In the genomic region with DNA sequence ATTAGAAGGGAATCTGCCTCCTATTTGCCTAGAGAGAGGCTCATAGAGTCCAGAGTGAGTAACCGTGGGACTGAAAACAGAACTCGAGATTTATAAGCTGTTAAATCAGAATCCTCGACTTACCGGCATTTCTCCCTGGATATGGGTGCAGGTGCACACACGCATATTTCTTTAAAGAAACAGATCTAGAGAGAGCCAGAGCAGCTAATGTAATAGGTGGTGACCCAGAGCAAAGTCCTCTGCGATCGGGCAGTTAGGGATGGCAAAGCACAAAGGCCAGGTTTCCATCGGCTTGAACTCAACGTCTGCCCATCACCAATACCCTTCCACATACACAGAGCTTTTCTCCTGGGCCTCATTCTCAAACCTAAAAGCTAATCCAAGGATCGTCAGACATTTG, we compare ENCODE assay signal across 2 cellular contexts.
TF ChIP-seq lines count a peak whose summit lies in the region.

No MANE protein-coding gene starts in this region.

TF ChIP-seq in WTC11, 78 proteins besides CTCF, POLR2A, EP300 and RAD21 (continued from another document):
- TF ChIP-seq, protein P1, sequence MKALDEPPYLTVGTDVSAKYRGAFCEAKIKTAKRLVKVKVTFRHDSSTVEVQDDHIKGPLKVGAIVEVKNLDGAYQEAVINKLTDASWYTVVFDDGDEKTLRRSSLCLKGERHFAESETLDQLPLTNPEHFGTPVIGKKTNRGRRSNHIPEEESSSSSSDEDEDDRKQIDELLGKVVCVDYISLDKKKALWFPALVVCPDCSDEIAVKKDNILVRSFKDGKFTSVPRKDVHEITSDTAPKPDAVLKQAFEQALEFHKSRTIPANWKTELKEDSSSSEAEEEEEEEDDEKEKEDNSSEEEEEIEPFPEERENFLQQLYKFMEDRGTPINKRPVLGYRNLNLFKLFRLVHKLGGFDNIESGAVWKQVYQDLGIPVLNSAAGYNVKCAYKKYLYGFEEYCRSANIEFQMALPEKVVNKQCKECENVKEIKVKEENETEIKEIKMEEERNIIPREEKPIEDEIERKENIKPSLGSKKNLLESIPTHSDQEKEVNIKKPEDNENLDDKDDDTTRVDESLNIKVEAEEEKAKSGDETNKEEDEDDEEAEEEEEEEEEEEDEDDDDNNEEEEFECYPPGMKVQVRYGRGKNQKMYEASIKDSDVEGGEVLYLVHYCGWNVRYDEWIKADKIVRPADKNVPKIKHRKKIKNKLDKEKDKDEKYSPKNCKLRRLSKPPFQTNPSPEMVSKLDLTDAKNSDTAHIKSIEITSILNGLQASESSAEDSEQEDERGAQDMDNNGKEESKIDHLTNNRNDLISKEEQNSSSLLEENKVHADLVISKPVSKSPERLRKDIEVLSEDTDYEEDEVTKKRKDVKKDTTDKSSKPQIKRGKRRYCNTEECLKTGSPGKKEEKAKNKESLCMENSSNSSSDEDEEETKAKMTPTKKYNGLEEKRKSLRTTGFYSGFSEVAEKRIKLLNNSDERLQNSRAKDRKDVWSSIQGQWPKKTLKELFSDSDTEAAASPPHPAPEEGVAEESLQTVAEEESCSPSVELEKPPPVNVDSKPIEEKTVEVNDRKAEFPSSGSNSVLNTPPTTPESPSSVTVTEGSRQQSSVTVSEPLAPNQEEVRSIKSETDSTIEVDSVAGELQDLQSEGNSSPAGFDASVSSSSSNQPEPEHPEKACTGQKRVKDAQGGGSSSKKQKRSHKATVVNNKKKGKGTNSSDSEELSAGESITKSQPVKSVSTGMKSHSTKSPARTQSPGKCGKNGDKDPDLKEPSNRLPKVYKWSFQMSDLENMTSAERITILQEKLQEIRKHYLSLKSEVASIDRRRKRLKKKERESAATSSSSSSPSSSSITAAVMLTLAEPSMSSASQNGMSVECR (CRISPR knock-in tag; IDR thresholded peaks at IDR 0.05; ENCODE audit: borderline replicate concordance), result no peak
- no peak for TF ChIP-seq SMAD4 (CRISPR knock-in tag; IDR thresholded peaks at IDR 0.05)
TF ChIP-seq in WTC11: peak in this region for 0.

TF ChIP-seq in HepG2, 621 proteins besides CTCF, POLR2A, EP300 and RAD21 (continued from another document):
- TF ChIP-seq, protein P2, sequence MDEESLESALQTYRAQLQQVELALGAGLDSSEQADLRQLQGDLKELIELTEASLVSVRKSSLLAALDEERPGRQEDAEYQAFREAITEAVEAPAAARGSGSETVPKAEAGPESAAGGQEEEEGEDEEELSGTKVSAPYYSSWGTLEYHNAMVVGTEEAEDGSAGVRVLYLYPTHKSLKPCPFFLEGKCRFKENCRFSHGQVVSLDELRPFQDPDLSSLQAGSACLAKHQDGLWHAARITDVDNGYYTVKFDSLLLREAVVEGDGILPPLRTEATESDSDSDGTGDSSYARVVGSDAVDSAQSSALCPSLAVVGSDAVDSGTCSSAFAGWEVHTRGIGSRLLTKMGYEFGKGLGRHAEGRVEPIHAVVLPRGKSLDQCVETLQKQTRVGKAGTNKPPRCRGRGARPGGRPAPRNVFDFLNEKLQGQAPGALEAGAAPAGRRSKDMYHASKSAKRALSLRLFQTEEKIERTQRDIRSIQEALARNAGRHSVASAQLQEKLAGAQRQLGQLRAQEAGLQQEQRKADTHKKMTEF (CRISPR knock-in tag; IDR thresholded peaks at IDR 0.05), result 0 out of 2 replicates have a peak, but pooled peaks have one; percentile 16
- 0 out of 2 replicates have a peak, but pooled peaks have one; percentile 28 for TF ChIP-seq ZMYM4 (CRISPR knock-in tag; IDR thresholded peaks at IDR 0.05)
- TF ChIP-seq ZNF629 (CRISPR knock-in tag; conservative IDR thresholded peaks at IDR 0.05), result peak; percentile 88
- peak; percentile 33; the same call in 1 of the 2 replicates for TF ChIP-seq RXRB (CRISPR knock-in tag; IDR thresholded peaks at IDR 0.05; ENCODE audit: borderline replicate concordance)
- TF ChIP-seq CEBPG (CRISPR knock-in tag; IDR thresholded peaks at IDR 0.05), result peak; percentile 18; the same call in 1 of the 2 replicates
- TF ChIP-seq ATF7-NPFF (CRISPR knock-in tag; IDR thresholded peaks at IDR 0.05; ENCODE audit: low read depth), result no peak
- no peak for TF ChIP-seq NR2F6 (IDR thresholded peaks at IDR 0.05)
- TF ChIP-seq NR2F6 (CRISPR knock-in tag; IDR thresholded peaks at IDR 0.05), result peak; percentile 48; the same call in 1 of the 2 replicates
- TF ChIP-seq, protein P3, sequence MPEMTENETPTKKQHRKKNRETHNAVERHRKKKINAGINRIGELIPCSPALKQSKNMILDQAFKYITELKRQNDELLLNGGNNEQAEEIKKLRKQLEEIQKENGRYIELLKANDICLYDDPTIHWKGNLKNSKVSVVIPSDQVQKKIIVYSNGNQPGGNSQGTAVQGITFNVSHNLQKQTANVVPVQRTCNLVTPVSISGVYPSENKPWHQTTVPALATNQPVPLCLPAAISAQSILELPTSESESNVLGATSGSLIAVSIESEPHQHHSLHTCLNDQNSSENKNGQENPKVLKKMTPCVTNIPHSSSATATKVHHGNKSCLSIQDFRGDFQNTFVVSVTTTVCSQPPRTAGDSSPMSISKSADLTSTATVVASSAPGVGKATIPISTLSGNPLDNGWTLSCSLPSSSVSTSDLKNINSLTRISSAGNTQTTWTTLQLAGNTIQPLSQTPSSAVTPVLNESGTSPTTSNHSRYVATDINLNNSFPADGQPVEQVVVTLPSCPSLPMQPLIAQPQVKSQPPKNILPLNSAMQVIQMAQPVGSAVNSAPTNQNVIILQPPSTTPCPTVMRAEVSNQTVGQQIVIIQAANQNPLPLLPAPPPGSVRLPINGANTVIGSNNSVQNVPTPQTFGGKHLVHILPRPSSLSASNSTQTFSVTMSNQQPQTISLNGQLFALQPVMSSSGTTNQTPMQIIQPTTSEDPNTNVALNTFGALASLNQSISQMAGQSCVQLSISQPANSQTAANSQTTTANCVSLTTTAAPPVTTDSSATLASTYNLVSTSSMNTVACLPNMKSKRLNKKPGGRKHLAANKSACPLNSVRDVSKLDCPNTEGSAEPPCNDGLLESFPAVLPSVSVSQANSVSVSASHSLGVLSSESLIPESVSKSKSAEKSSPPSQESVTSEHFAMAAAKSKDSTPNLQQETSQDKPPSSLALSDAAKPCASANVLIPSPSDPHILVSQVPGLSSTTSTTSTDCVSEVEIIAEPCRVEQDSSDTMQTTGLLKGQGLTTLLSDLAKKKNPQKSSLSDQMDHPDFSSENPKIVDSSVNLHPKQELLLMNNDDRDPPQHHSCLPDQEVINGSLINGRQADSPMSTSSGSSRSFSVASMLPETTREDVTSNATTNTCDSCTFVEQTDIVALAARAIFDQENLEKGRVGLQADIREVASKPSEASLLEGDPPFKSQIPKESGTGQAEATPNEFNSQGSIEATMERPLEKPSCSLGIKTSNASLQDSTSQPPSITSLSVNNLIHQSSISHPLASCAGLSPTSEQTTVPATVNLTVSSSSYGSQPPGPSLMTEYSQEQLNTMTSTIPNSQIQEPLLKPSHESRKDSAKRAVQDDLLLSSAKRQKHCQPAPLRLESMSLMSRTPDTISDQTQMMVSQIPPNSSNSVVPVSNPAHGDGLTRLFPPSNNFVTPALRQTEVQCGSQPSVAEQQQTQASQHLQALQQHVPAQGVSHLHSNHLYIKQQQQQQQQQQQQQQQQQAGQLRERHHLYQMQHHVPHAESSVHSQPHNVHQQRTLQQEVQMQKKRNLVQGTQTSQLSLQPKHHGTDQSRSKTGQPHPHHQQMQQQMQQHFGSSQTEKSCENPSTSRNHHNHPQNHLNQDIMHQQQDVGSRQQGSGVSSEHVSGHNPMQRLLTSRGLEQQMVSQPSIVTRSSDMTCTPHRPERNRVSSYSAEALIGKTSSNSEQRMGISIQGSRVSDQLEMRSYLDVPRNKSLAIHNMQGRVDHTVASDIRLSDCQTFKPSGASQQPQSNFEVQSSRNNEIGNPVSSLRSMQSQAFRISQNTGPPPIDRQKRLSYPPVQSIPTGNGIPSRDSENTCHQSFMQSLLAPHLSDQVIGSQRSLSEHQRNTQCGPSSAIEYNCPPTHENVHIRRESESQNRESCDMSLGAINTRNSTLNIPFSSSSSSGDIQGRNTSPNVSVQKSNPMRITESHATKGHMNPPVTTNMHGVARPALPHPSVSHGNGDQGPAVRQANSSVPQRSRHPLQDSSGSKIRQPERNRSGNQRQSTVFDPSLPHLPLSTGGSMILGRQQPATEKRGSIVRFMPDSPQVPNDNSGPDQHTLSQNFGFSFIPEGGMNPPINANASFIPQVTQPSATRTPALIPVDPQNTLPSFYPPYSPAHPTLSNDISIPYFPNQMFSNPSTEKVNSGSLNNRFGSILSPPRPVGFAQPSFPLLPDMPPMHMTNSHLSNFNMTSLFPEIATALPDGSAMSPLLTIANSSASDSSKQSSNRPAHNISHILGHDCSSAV (CRISPR knock-in tag; IDR thresholded peaks at IDR 0.05; ENCODE audit: borderline replicate concordance), result no peak
- TF ChIP-seq NR2F1 (CRISPR knock-in tag; IDR thresholded peaks at IDR 0.05), result peak in 1 of 2 experiments; percentile 55; a peak in 1 of 4 replicates
- TF ChIP-seq RCOR2 (CRISPR knock-in tag; IDR thresholded peaks at IDR 0.05), result peak; percentile 35; the same call in 1 of the 2 replicates
- peak; percentile 47 for TF ChIP-seq GATAD2A (CRISPR knock-in tag; IDR thresholded peaks at IDR 0.05)
- TF ChIP-seq ZMYM2 (CRISPR knock-in tag; IDR thresholded peaks at IDR 0.05), result peak; percentile 64; the same call in 1 of the 2 replicates
- TF ChIP-seq HNF4A (CRISPR knock-in tag; IDR thresholded peaks at IDR 0.05), result peak; percentile 90
- TF ChIP-seq HNF4G (IDR thresholded peaks at IDR 0.05; ENCODE audit: borderline replicate concordance, low read depth, low read length), result peak; percentile 74; the same call in 1 of the 2 replicates
- TF ChIP-seq HNF4G (CRISPR knock-in tag; IDR thresholded peaks at IDR 0.05; ENCODE audit: borderline replicate concordance, low read depth), result no peak
- TF ChIP-seq ZMYM3 (CRISPR knock-in tag; IDR thresholded peaks at IDR 0.05), result peak; percentile 70; the same call in 1 of the 2 replicates
- TF ChIP-seq KLF13 (CRISPR knock-in tag; IDR thresholded peaks at IDR 0.05), result no peak
- TF ChIP-seq ASH2L (IDR thresholded peaks at IDR 0.05; ENCODE audit: insufficient read length, low read depth, low read length), result peak; percentile 18
TF ChIP-seq in HepG2: peak in this region for 21.
